In the genomic region with DNA sequence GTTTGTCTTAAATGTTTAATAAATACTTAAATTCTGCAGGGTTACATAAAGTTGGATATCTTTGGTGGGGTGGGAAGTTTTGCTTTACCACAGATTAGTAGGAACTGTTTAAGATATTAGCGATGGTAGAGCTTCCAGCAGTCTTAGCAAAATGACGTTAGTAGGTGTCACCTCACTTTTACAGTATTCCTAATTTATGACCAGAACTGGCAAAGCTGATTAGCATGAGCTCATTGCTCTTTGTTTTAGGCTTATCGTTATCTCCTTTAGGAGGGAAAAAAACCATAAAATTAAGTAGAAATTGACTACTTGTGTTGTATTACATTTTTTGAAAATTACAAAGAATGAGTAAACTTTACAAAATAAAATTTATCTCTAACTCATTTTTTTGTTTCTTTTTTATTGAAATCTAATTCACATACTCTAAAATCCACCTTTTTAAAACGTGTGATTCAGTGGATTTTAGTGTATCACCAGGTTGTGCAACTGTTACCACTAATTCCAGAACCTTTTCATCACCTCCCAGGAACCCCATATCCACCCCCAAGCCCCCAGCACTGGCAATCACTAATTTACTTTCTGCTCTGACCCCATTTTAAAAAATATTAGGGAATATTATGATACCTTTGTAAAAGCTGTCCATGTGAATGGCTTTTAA, we compare ENCODE assay signal across 19 cellular contexts.
"Had no signal": no experiment of that assay in that cellular context is flagged by ENCODE, and none has a peak within 500 bp of the region (broad histone marks: within the 10 kb centered on the region; RNA-seq: fewer than 3 reads in every experiment).

No MANE protein-coding gene starts in this region.

- H3K4me3 ChIP-seq: lung, ovary, tibial artery, uterus had no signal

- DNase-seq: activated B cell treated with CpG ODN at 0.5 μM for 24 hours; activated CD4-positive, alpha-beta T cell treated with anti-CD3 and anti-CD28 coated beads for 48 hours; activated CD8-positive, alpha-beta T cell treated with anti-CD3 and anti-CD28 coated beads for 36 hours; activated effector memory CD4-positive, alpha-beta T cell treated with Interleukin-2 at 50 U/mL for 16 hours; activated naive CD4-positive, alpha-beta T cell treated with anti-CD3 and anti-CD28 coated beads, Interleukin-2, amount 50 U/mL, for 16 hours; activated T-cell treated with anti-CD3 and anti-CD28 coated beads, Interleukin-2, amount 50 U/mL, for 4 hours; cortex of kidney; effector CD8-positive, alpha-beta T cell; naive B cell; ovary; stimulated activated CD4-positive, alpha-beta T cell treated with anti-CD3 and anti-CD28 coated beads, Interleukin-12 subunit alpha, Interleukin-12 subunit beta, amount 100 ng/mL, for 4 hours; stimulated activated CD4-positive, alpha-beta T cell treated with anti-CD3 and anti-CD28 coated beads, Interleukin-2, amount 100 ng/mL, for 24 hours; tibial artery; uterus had no signal

- H3K27me3 ChIP-seq: ovary, tibial artery, uterus had no signal

- H3K9me3 Mint-ChIP-seq: activated B cell treated with CpG ODN at 0.5 μM for 24 hours; activated CD8-positive, alpha-beta T cell treated with anti-CD3 and anti-CD28 coated beads for 36 hours; activated T-cell treated with anti-CD3 and anti-CD28 coated beads, Interleukin-2, amount 50 U/mL, for 4 hours; central memory CD8-positive, alpha-beta T cell; naive B cell; stimulated activated effector memory CD8-positive, alpha-beta T cell treated with anti-CD3 and anti-CD28 coated beads, Interleukin-12 subunit alpha, Interleukin-12 subunit beta, amount 100 ng/mL, for 72 hours had no signal

- ATAC-seq: activated CD8-positive, alpha-beta T cell treated with anti-CD3 and anti-CD28 coated beads for 36 hours; activated T-cell treated with anti-CD3 and anti-CD28 coated beads, Interleukin-2, amount 50 U/mL, for 4 hours; stimulated activated effector memory CD8-positive, alpha-beta T cell treated with anti-CD3 and anti-CD28 coated beads, Interleukin-12 subunit alpha, Interleukin-12 subunit beta, amount 100 ng/mL, for 72 hours had no signal

- H3K4me3 Mint-ChIP-seq: activated B cell treated with CpG ODN at 0.5 μM for 24 hours; activated CD8-positive, alpha-beta T cell treated with anti-CD3 and anti-CD28 coated beads for 36 hours; activated T-cell treated with anti-CD3 and anti-CD28 coated beads, Interleukin-2, amount 50 U/mL, for 4 hours; central memory CD8-positive, alpha-beta T cell; naive B cell; stimulated activated effector memory CD8-positive, alpha-beta T cell treated with anti-CD3 and anti-CD28 coated beads, Interleukin-12 subunit alpha, Interleukin-12 subunit beta, amount 100 ng/mL, for 72 hours had no signal

- H3K36me3 ChIP-seq: ovary, uterus had no signal

- FAIRE-seq: islet of Langerhans, TTC549 had no signal

- H3K9me3 ChIP-seq: ovary, tibial artery, uterus had no signal

- H3K27ac ChIP-seq: uterus had no signal

- H3K36me3 Mint-ChIP-seq: stimulated activated effector memory CD8-positive, alpha-beta T cell treated with anti-CD3 and anti-CD28 coated beads, Interleukin-12 subunit alpha, Interleukin-12 subunit beta, amount 100 ng/mL, for 72 hours had no signal

- H3K4me1 Mint-ChIP-seq: central memory CD8-positive, alpha-beta T cell had no signal

- H3K27me3 Mint-ChIP-seq: activated B cell treated with CpG ODN at 0.5 μM for 24 hours, naive B cell had no signal

- H3K27ac Mint-ChIP-seq: activated B cell treated with CpG ODN at 0.5 μM for 24 hours; activated CD8-positive, alpha-beta T cell treated with anti-CD3 and anti-CD28 coated beads for 36 hours; naive B cell; stimulated activated effector memory CD8-positive, alpha-beta T cell treated with anti-CD3 and anti-CD28 coated beads, Interleukin-12 subunit alpha, Interleukin-12 subunit beta, amount 100 ng/mL, for 72 hours had no signal
